ENCODE assay signal across 10 cellular contexts in genomic region chr10:16440396-16441105, GRCh38. TPM values are rescaled to one million over a fixed set of nuclear protein-coding genes. Genes with fewer than 3 reads are reported as not detected.
DNase-seq lines count a peak whose midpoint lies in the region; ATAC-seq and TF ChIP-seq lines count a peak whose summit lies in the region.
"Had no signal": no experiment of that assay in that cellular context is flagged by ENCODE, and none has a peak within 500 bp of the region (broad histone marks: within the 10 kb centered on the region; RNA-seq: fewer than 3 reads in every experiment).

No MANE protein-coding gene starts in this region.

- POLR2A ChIA-PET in Panc1 (lab: Charles Lee) = no interaction called here

- H3K9me3 ChIP-seq in Panc1 (ENCODE audit: control insufficient read depth, insufficient read depth, low read depth, low read length) = no peaks in the 10 kb centered on the region

- H3K4me3 ChIP-seq in Panc1 (ENCODE audit: low read depth in 2 of 2, low read length in 2 of 2) = no peak overlapping the region
- H3K4me3 ChIP-seq in retinal pigment epithelial cell (ENCODE audit: low read length) = no peak overlapping the region

- peaks cover 11% of the 10 kb centered on the region for H3K4me1 ChIP-seq in Panc1 (ENCODE audit: control insufficient read depth, insufficient read depth, low read length)

- BruUV-seq in Panc1 (replicated peaks; lab: Mats Ljungman, UMichigan) = no TSS peak

- DNase-seq in NCI-H1436 treated with DMSO at 0.1 percent for 48 hours (lab: John Stamatoyannopoulos, UW) (peak; percentile 17), NCI-H1436 (lab: John Stamatoyannopoulos, UW) (no peak), Panc1 (ENCODE audit: low read depth, low spot score) (no peak), epithelial cell of prostate (ENCODE audit: low read depth, low spot score) (peak; percentile 70), retinal pigment epithelial cell (ENCODE audit: low read depth) (peak; percentile 71), D341Med (ENCODE audit: low spot score) (no peak), NCI-H2171 treated with DMSO at 0.1 percent for 48 hours (lab: John Stamatoyannopoulos, UW) (no peak)
- DNase-seq: activated CD8-positive, alpha-beta memory T cell treated with anti-CD3 and anti-CD28 coated beads for 24 hours; Kasumi-1 had no signal

- in situ Hi-C loops in Panc1 (cut with HindIII; ENCODE audit: low pct_unique_long_range_greater_than_20kb, low sequenced_read_pairs) = no loop called here

- CTCF ChIA-PET in Panc1 (lab: Charles Lee) = no interaction called here

- intact Hi-C loops in Panc1 (cut with micrococcal nuclease; ENCODE audit: unreplicated experiment) = no loop called here

- TF ChIP-seq CTCF in Panc1 (IDR thresholded peaks at IDR 0.05) (no peak), retinal pigment epithelial cell (conservative IDR thresholded peaks at IDR 0.05; ENCODE audit: low read depth, low read length) (no peak)

- ATAC-seq in Panc1 (no peak), HG02981 (IDR thresholded peaks at IDR 0.05; ENCODE audit: unreplicated experiment) (no peak)

- H3K27ac ChIP-seq in Panc1 (ENCODE audit: low read length) = peak overlapping the region; percentile 17; the same call in 1 of the 2 replicates
- H3K27ac ChIP-seq in epithelial cell of prostate = peak overlapping the region; percentile 95

- H3K27me3 ChIP-seq in Panc1 (ENCODE audit: control insufficient read depth, insufficient read depth, low read length) = no peaks in the 10 kb centered on the region

- H3K36me3 ChIP-seq in Panc1 (ENCODE audit: control insufficient read depth, insufficient read depth, low read length) = no peaks in the 10 kb centered on the region

RNA-seq across cellular contexts. Expression of gene PTER, which starts 3.7 kb away (rescaled TPM):
- 8.8 TPM for total RNA-seq in Panc1 (2021; ENCODE audit: unreplicated experiment)
- polyA plus RNA-seq in Panc1 (2012; ENCODE audit: insufficient read length) = 6.3 TPM

Comparison
In these comparisons a context has a peak if more than half of its experiments do, and no peak if none do; other contexts are left out.
1. DNase-seq: peak in NCI-H1436 treated with DMSO at 0.1 percent for 48 hours (single experiment), epithelial cell of prostate (single experiment) and retinal pigment epithelial cell (single experiment); none in NCI-H1436 (single experiment), Panc1 (single experiment), D341Med (single experiment) and NCI-H2171 treated with DMSO at 0.1 percent for 48 hours (single experiment).